Comparison of ENCODE assay signal across 11 cellular contexts in the genomic region with DNA sequence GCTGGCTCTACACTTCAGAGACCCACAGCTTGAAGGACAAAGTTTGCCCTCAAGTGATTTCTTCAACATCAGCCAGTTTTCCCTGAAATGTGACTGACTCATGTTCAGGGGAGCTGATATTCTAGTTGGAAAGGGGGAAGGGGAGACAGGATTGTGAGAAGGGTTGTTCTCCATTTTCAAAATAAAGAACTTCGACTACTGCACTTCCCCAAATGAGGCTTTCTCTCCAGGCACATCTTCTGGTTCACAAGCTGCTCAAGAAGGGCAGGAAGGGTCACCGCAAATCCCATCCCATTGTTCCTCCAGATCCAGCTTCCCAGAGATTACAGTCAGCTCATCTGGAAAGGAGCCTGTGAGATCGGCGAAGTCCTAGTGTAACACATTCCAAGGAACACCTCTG.
"Had no signal": no experiment of that assay in that cellular context is flagged by ENCODE, and none has a peak within 500 bp of the region (broad histone marks: within the 10 kb centered on the region; RNA-seq: fewer than 3 reads in every experiment).

No MANE protein-coding gene starts in this region.

- H3K4me1 ChIP-seq: ascending aorta had no signal

- H3K4me2 ChIP-seq: hepatocyte had no signal

- H3K36me3 ChIP-seq: ascending aorta, esophagus squamous epithelium had no signal

- H3K27me3 ChIP-seq: ascending aorta, esophagus squamous epithelium, hepatocyte had no signal

- H3K4me3 ChIP-seq: ascending aorta, esophagus squamous epithelium, hepatocyte had no signal

- H3K9me3 ChIP-seq: ascending aorta, esophagus squamous epithelium had no signal

- DNase-seq: activated CD4-positive, alpha-beta T cell treated with anti-CD3 and anti-CD28 coated beads for 1 hour; activated CD4-positive, alpha-beta T cell treated with anti-CD3 and anti-CD28 coated beads, Interleukin-2, amount 50 U/mL, for 4 hours; activated naive CD4-positive, alpha-beta T cell treated with Interleukin-2 at 50 U/mL for 16 hours; activated T-cell treated with anti-CD3 and anti-CD28 coated beads for 4 hours; esophagus squamous epithelium; islet precursor cell; natural killer cell; T-helper 9 cell had no signal

- H2AFZ ChIP-seq: hepatocyte had no signal

- H3K27ac ChIP-seq: ascending aorta, esophagus squamous epithelium, hepatocyte, VCaP had no signal
